In genomic region chrX:29826651-29827206, GRCh38 we compare ENCODE assay signal across 22 cellular contexts.
"Had no signal": no experiment of that assay in that cellular context is flagged by ENCODE, and none has a peak within 500 bp of the region (broad histone marks: within the 10 kb centered on the region; RNA-seq: fewer than 3 reads in every experiment).

No MANE protein-coding gene starts in this region.

- H3K9me3 Mint-ChIP-seq: dendritic cell treated with granulocyte-macrophage colony-stimulating factor and Interleukin-4, amounts not matched to agents 40 ng/mL and 50 ng/mL, for 4 days; nephron; stimulated activated naive CD8-positive, alpha-beta T cell treated with anti-CD3 and anti-CD28 coated beads, Interleukin-15, Interleukin-2, amounts not matched to agents 100 ng/mL and 50 ng/mL, for 24 hours had no signal

- ATAC-seq: effector memory CD8-positive, alpha-beta T cell; foreskin keratinocyte; left cardiac atrium; lower lobe of right lung; sciatic nerve had no signal

- H3K27me3 Mint-ChIP-seq: dendritic cell treated with granulocyte-macrophage colony-stimulating factor and Interleukin-4, amounts not matched to agents 40 ng/mL and 50 ng/mL, for 4 days; effector memory CD8-positive, alpha-beta T cell; stimulated activated naive CD8-positive, alpha-beta T cell treated with anti-CD3 and anti-CD28 coated beads, Interleukin-15, Interleukin-2, amounts not matched to agents 100 ng/mL and 50 ng/mL, for 24 hours had no signal

- H3K36me3 ChIP-seq: esophagus muscularis mucosa, left ventricle myocardium inferior, lower lobe of right lung, tibial artery, upper lobe of left lung, uterus had no signal

- H3K4me1 ChIP-seq: esophagus muscularis mucosa, foreskin keratinocyte, left ventricle myocardium inferior, lower lobe of right lung, tibial artery, upper lobe of left lung, uterus had no signal

- DNase-seq: effector memory CD8-positive, alpha-beta T cell; immature natural killer cell; kidney; left cardiac atrium; left ventricle myocardium inferior; lower lobe of right lung; mesendoderm; naive B cell; posterior cingulate gyrus; small intestine; stimulated activated CD4-positive, alpha-beta T cell treated with anti-CD3 and anti-CD28 coated beads, Interleukin-12 subunit alpha, Interleukin-12 subunit beta, amount 100 ng/mL, for 4 hours; stimulated activated CD4-positive, alpha-beta T cell treated with anti-CD3 and anti-CD28 coated beads, Interleukin-2, amount 100 ng/mL, for 48 hours; tibial artery; upper lobe of left lung; uterus had no signal

- H3K27ac Mint-ChIP-seq: dendritic cell treated with granulocyte-macrophage colony-stimulating factor and Interleukin-4, amounts not matched to agents 40 ng/mL and 50 ng/mL, for 4 days; effector memory CD8-positive, alpha-beta T cell; immature natural killer cell; naive B cell; nephron; stimulated activated naive CD8-positive, alpha-beta T cell treated with anti-CD3 and anti-CD28 coated beads, Interleukin-15, Interleukin-2, amounts not matched to agents 100 ng/mL and 50 ng/mL, for 24 hours had no signal

- H3K36me3 Mint-ChIP-seq: immature natural killer cell, naive B cell had no signal

- H3K4me3 Mint-ChIP-seq: dendritic cell treated with granulocyte-macrophage colony-stimulating factor and Interleukin-4, amounts not matched to agents 40 ng/mL and 50 ng/mL, for 4 days; effector memory CD8-positive, alpha-beta T cell; immature natural killer cell; naive B cell; nephron; stimulated activated naive CD8-positive, alpha-beta T cell treated with anti-CD3 and anti-CD28 coated beads, Interleukin-15, Interleukin-2, amounts not matched to agents 100 ng/mL and 50 ng/mL, for 24 hours had no signal

- H3K4me1 Mint-ChIP-seq: immature natural killer cell had no signal

- H3K4me3 ChIP-seq: esophagus muscularis mucosa, left ventricle myocardium inferior, lower lobe of right lung, tibial artery, upper lobe of left lung, uterus had no signal

- H3K27me3 ChIP-seq: esophagus muscularis mucosa, foreskin keratinocyte, tibial artery, upper lobe of left lung, uterus had no signal

- FAIRE-seq: kidney, small intestine had no signal

- H3K27ac ChIP-seq: epithelial cell of prostate, esophagus muscularis mucosa, foreskin keratinocyte, left ventricle myocardium inferior, lower lobe of right lung, tibial artery, upper lobe of left lung, uterus had no signal

- H3K9me3 ChIP-seq: esophagus muscularis mucosa, left ventricle myocardium inferior, lower lobe of right lung, tibial artery, upper lobe of left lung, uterus had no signal
